Comparison of ENCODE assay signal across 39 cellular contexts in the genomic region with DNA sequence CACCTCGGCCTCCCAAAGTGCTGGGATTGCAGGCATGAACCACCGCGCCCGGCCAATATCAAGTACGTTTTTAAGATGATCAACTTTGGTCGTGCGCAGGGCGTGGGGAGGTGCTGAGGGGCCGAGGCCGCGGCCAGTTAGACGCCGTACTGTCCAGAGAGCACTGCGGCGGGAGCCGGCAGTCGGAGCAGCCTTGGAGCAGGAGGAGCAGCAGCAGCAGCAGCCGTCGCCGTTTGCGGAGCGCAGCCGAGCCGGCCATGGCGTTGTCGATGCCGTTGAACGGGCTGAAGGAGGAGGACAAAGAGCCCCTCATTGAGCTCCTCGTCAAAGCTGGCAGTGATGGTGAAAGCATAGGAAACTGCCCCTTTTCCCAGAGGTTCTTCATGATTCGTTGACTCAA.
"Had no signal": no experiment of that assay in that cellular context is flagged by ENCODE, and none has a peak within 500 bp of the region (broad histone marks: within the 10 kb centered on the region; RNA-seq: fewer than 3 reads in every experiment).

No MANE protein-coding gene starts in this region.

- H3K4me1 Mint-ChIP-seq: activated naive CD4-positive, alpha-beta T cell treated with anti-CD3 and anti-CD28 coated beads, Interleukin-2, amount 10 ng/mL, durations not matched to agents 7 days and 5 days; activated naive CD4-positive, alpha-beta T cell treated with anti-CD3 and anti-CD28 coated beads, Interleukin-2, amount 50 U/mL, for 24 hours; activated naive CD8-positive, alpha-beta T cell treated with anti-CD3 and anti-CD28 coated beads for 36 hours; activated naive CD8-positive, alpha-beta T cell treated with anti-CD3 and anti-CD28 coated beads, Interleukin-2, amount 10 ng/mL, durations not matched to agents 7 days and 5 days; activated T-helper 17 cell treated with anti-CD3 and anti-CD28 coated beads, Interleukin-2, amount 50 U/mL, for 72 hours; brain; central memory CD8-positive, alpha-beta T cell had no signal

- FAIRE-seq: astrocyte, bronchial epithelial cell had no signal

- H3K27ac Mint-ChIP-seq: activated naive CD4-positive, alpha-beta T cell treated with anti-CD3 and anti-CD28 coated beads for 36 hours; activated naive CD4-positive, alpha-beta T cell treated with anti-CD3 and anti-CD28 coated beads, Interleukin-2, amount 10 ng/mL, durations not matched to agents 7 days and 5 days; activated naive CD4-positive, alpha-beta T cell treated with anti-CD3 and anti-CD28 coated beads, Interleukin-2, amount 50 U/mL, for 24 hours; activated naive CD4-positive, alpha-beta T cell treated with anti-CD3 and anti-CD28 coated beads, Interleukin-2, amount 50 U/mL, for 72 hours; activated naive CD8-positive, alpha-beta T cell; activated naive CD8-positive, alpha-beta T cell treated with anti-CD3 and anti-CD28 coated beads for 36 hours; activated naive CD8-positive, alpha-beta T cell treated with anti-CD3 and anti-CD28 coated beads, Interleukin-2, amount 10 ng/mL, durations not matched to agents 7 days and 5 days; activated naive CD8-positive, alpha-beta T cell treated with anti-CD3 and anti-CD28 coated beads, Interleukin-2, amount 50 U/mL, for 24 hours; activated T-cell treated with anti-CD3 and anti-CD28 coated beads, Interleukin-2, amount 50 U/mL, for 24 hours; activated T-cell treated with anti-CD3 and anti-CD28 coated beads, Interleukin-2, amount 50 U/mL, for 72 hours; activated T-helper 1 cell treated with anti-CD3 and anti-CD28 coated beads, Interleukin-12 subunit alpha, Interleukin-12 subunit beta, Interleukin-2, Interleukin-4 antibody, amounts not matched to agents 30 ng/mL and 10 ng/mL and 1 ng/mL, durations not matched to agents 14 hours and 24 hours and 36 hours; activated T-helper 17 cell treated with anti-CD3 and anti-CD28 coated beads, Interleukin-2, amount 50 U/mL, for 72 hours; activated T-helper 2 cell treated with anti-CD3 and anti-CD28 coated beads, Interferon-gamma antibody, Interleukin-2, Interleukin-4, amounts not matched to agents 10 μg/mL and 5 μg/mL and 100 μg/mL, durations not matched to agents 14 hours and 24 hours and 36 hours; brain had no signal

- H3K36me3 ChIP-seq: adrenal gland, ascending aorta, brain microvascular endothelial cell, breast epithelium, cardiac muscle cell had no signal

- ATAC-seq: activated naive CD4-positive, alpha-beta T cell treated with anti-CD3 and anti-CD28 coated beads, Interleukin-2, amount 50 U/mL, for 72 hours; activated naive CD8-positive, alpha-beta T cell treated with anti-CD3 and anti-CD28 coated beads, Interleukin-2, amount 50 U/mL, for 24 hours; activated T-cell treated with anti-CD3 and anti-CD28 coated beads, Interleukin-2, amount 50 U/mL, for 4 hours; activated T-cell treated with anti-CD3 and anti-CD28 coated beads, Interleukin-2, amount 50 U/mL, for 72 hours; activated T-helper 17 cell treated with anti-CD3 and anti-CD28 coated beads, Interleukin-2, amount 50 U/mL, for 72 hours; body of pancreas had no signal

- H3K4me1 ChIP-seq: adrenal gland, ascending aorta, body of pancreas, breast epithelium had no signal

- H3K9me3 ChIP-seq: adrenal gland, ascending aorta, body of pancreas, breast epithelium had no signal

- H3K27me3 Mint-ChIP-seq: activated naive CD4-positive, alpha-beta T cell treated with anti-CD3 and anti-CD28 coated beads, Interleukin-2, amount 10 ng/mL, durations not matched to agents 7 days and 5 days; activated naive CD4-positive, alpha-beta T cell treated with anti-CD3 and anti-CD28 coated beads, Interleukin-2, amount 50 U/mL, for 24 hours; activated naive CD8-positive, alpha-beta T cell; activated naive CD8-positive, alpha-beta T cell treated with anti-CD3 and anti-CD28 coated beads for 36 hours; activated naive CD8-positive, alpha-beta T cell treated with anti-CD3 and anti-CD28 coated beads, Interleukin-2, amount 10 ng/mL, durations not matched to agents 7 days and 5 days; activated naive CD8-positive, alpha-beta T cell treated with anti-CD3 and anti-CD28 coated beads, Interleukin-2, amount 50 U/mL, for 24 hours; activated T-helper 17 cell treated with anti-CD3 and anti-CD28 coated beads, Interleukin-2, amount 50 U/mL, for 72 hours; central memory CD8-positive, alpha-beta T cell had no signal

- H3K36me3 Mint-ChIP-seq: activated naive CD4-positive, alpha-beta T cell treated with anti-CD3 and anti-CD28 coated beads, Interleukin-2, amount 10 ng/mL, durations not matched to agents 7 days and 5 days; activated naive CD4-positive, alpha-beta T cell treated with anti-CD3 and anti-CD28 coated beads, Interleukin-2, amount 50 U/mL, for 24 hours; activated naive CD4-positive, alpha-beta T cell treated with anti-CD3 and anti-CD28 coated beads, Interleukin-2, amount 50 U/mL, for 72 hours; activated naive CD8-positive, alpha-beta T cell; activated naive CD8-positive, alpha-beta T cell treated with anti-CD3 and anti-CD28 coated beads for 36 hours; activated naive CD8-positive, alpha-beta T cell treated with anti-CD3 and anti-CD28 coated beads, Interleukin-2, amount 10 ng/mL, durations not matched to agents 7 days and 5 days; brain had no signal

- H3K4me3 Mint-ChIP-seq: activated naive CD4-positive, alpha-beta T cell treated with anti-CD3 and anti-CD28 coated beads for 36 hours; activated naive CD4-positive, alpha-beta T cell treated with anti-CD3 and anti-CD28 coated beads, Interleukin-2, amount 10 ng/mL, durations not matched to agents 7 days and 5 days; activated naive CD4-positive, alpha-beta T cell treated with anti-CD3 and anti-CD28 coated beads, Interleukin-2, amount 50 U/mL, for 24 hours; activated naive CD8-positive, alpha-beta T cell; activated naive CD8-positive, alpha-beta T cell treated with anti-CD3 and anti-CD28 coated beads for 36 hours; activated naive CD8-positive, alpha-beta T cell treated with anti-CD3 and anti-CD28 coated beads, Interleukin-2, amount 10 ng/mL, durations not matched to agents 7 days and 5 days; activated naive CD8-positive, alpha-beta T cell treated with anti-CD3 and anti-CD28 coated beads, Interleukin-2, amount 50 U/mL, for 24 hours; activated T-cell treated with anti-CD3 and anti-CD28 coated beads, Interleukin-2, amount 50 U/mL, for 24 hours; activated T-cell treated with anti-CD3 and anti-CD28 coated beads, Interleukin-2, amount 50 U/mL, for 4 hours; activated T-cell treated with anti-CD3 and anti-CD28 coated beads, Interleukin-2, amount 50 U/mL, for 72 hours; activated T-helper 1 cell treated with anti-CD3 and anti-CD28 coated beads, Interleukin-12 subunit alpha, Interleukin-12 subunit beta, Interleukin-2, Interleukin-4 antibody, amounts not matched to agents 30 ng/mL and 10 ng/mL and 1 ng/mL, durations not matched to agents 14 hours and 24 hours and 36 hours; activated T-helper 17 cell treated with anti-CD3 and anti-CD28 coated beads, Interleukin-2, amount 50 U/mL, for 72 hours; brain; central memory CD8-positive, alpha-beta T cell had no signal

- H3K4me3 ChIP-seq: adrenal gland, ascending aorta, body of pancreas, breast epithelium, cardiac muscle cell had no signal

- H3K9me3 Mint-ChIP-seq: activated naive CD4-positive, alpha-beta T cell treated with anti-CD3 and anti-CD28 coated beads for 36 hours; activated naive CD4-positive, alpha-beta T cell treated with anti-CD3 and anti-CD28 coated beads, Interleukin-2, amount 10 ng/mL, durations not matched to agents 7 days and 5 days; activated naive CD4-positive, alpha-beta T cell treated with anti-CD3 and anti-CD28 coated beads, Interleukin-2, amount 50 U/mL, for 24 hours; activated naive CD4-positive, alpha-beta T cell treated with anti-CD3 and anti-CD28 coated beads, Interleukin-2, amount 50 U/mL, for 72 hours; activated naive CD8-positive, alpha-beta T cell treated with anti-CD3 and anti-CD28 coated beads for 36 hours; activated naive CD8-positive, alpha-beta T cell treated with anti-CD3 and anti-CD28 coated beads, Interleukin-2, amount 10 ng/mL, durations not matched to agents 7 days and 5 days; activated naive CD8-positive, alpha-beta T cell treated with anti-CD3 and anti-CD28 coated beads, Interleukin-2, amount 50 U/mL, for 24 hours; activated T-cell treated with anti-CD3 and anti-CD28 coated beads, Interleukin-2, amount 50 U/mL, for 24 hours; activated T-cell treated with anti-CD3 and anti-CD28 coated beads, Interleukin-2, amount 50 U/mL, for 4 hours; activated T-cell treated with anti-CD3 and anti-CD28 coated beads, Interleukin-2, amount 50 U/mL, for 72 hours; activated T-helper 1 cell treated with anti-CD3 and anti-CD28 coated beads, Interleukin-12 subunit alpha, Interleukin-12 subunit beta, Interleukin-2, Interleukin-4 antibody, amounts not matched to agents 30 ng/mL and 10 ng/mL and 1 ng/mL, durations not matched to agents 14 hours and 24 hours and 36 hours; activated T-helper 17 cell treated with anti-CD3 and anti-CD28 coated beads, Interleukin-2, amount 50 U/mL, for 72 hours; activated T-helper 2 cell treated with anti-CD3 and anti-CD28 coated beads, Interferon-gamma antibody, Interleukin-2, Interleukin-4, amounts not matched to agents 10 μg/mL and 5 μg/mL and 100 μg/mL, durations not matched to agents 14 hours and 24 hours and 36 hours; central memory CD8-positive, alpha-beta T cell had no signal

- DNase-seq: activated effector memory CD4-positive, alpha-beta T cell treated with anti-CD3 and anti-CD28 coated beads, Interleukin-2, amount 50 U/mL, for 16 hours; activated effector memory CD4-positive, alpha-beta T cell treated with Interleukin-2 at 50 U/mL for 16 hours; activated gamma-delta T cell; activated gamma-delta T cell treated with Interleukin-2 at 50 U/mL for 16 hours; activated naive CD4-positive, alpha-beta T cell; activated naive CD4-positive, alpha-beta T cell treated with anti-CD3 and anti-CD28 coated beads for 36 hours; activated naive CD4-positive, alpha-beta T cell treated with anti-CD3 and anti-CD28 coated beads, Interleukin-2, amount 10 ng/mL, durations not matched to agents 7 days and 5 days; activated naive CD4-positive, alpha-beta T cell treated with anti-CD3 and anti-CD28 coated beads, Interleukin-2, amount 50 U/mL, for 16 hours; activated naive CD4-positive, alpha-beta T cell treated with Interleukin-2 at 50 U/mL for 16 hours; activated naive CD8-positive, alpha-beta T cell treated with anti-CD3 and anti-CD28 coated beads for 36 hours; activated naive CD8-positive, alpha-beta T cell treated with anti-CD3 and anti-CD28 coated beads, Interleukin-2, amount 10 ng/mL, durations not matched to agents 7 days and 5 days; activated naive CD8-positive, alpha-beta T cell treated with anti-CD3 and anti-CD28 coated beads, Interleukin-2, amount 50 U/mL, for 24 hours; activated T-cell treated with anti-CD3 and anti-CD28 coated beads, Interleukin-2, amount 50 U/mL, for 1 hour; activated T-cell treated with anti-CD3 and anti-CD28 coated beads, Interleukin-2, amount 50 U/mL, for 24 hours; activated T-cell treated with anti-CD3 and anti-CD28 coated beads, Interleukin-2, amount 50 U/mL, for 4 hours; activated T-cell treated with anti-CD3 and anti-CD28 coated beads, Interleukin-2, amount 50 U/mL, for 48 hours; activated T-cell treated with anti-CD3 and anti-CD28 coated beads, Interleukin-2, amount 50 U/mL, for 72 hours; adrenal gland; amniotic stem cell; amygdala; anterior cingulate cortex; body of pancreas; brain microvascular endothelial cell; caudate nucleus; central memory CD4-positive, alpha-beta T cell; cerebellar nuclear complex had no signal

- H3K27me3 ChIP-seq: ascending aorta, body of pancreas, brain microvascular endothelial cell, cardiac muscle cell had no signal

- H3K27ac ChIP-seq: adrenal gland, ascending aorta, body of pancreas, brain microvascular endothelial cell, breast epithelium, cardiac muscle cell had no signal
